Comparison of ENCODE assay signal across 17 cellular contexts in the genomic region with DNA sequence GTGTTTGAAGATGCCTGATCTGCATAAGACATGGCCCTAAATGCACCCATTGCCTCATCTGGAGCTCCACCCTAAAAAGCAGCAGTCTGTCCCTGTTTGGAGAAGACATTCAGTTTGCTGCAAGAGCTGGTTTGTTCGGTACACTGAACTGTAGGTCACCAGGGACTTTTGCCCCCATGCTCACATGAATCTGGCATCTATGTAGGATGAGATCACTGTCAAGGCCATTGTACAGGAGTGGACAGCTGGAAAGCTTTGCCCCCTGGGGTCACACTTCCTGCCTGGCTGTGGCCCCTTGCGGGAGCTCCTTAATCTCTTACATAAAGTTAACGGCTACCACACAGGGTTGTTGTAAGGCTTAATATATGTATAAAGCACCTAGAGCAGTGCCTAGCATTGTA.
DNase-seq lines count a peak whose midpoint lies in the region; ATAC-seq, FAIRE-seq and TF ChIP-seq lines count a peak whose summit lies in the region.
"Had no signal": no experiment of that assay in that cellular context is flagged by ENCODE, and none has a peak within 500 bp of the region (broad histone marks: within the 10 kb centered on the region; RNA-seq: fewer than 3 reads in every experiment).

No MANE protein-coding gene starts in this region.

- H2AFZ ChIP-seq in osteoblast (ENCODE audit: low read length) = no peak overlapping the region

- peak overlapping the region; percentile 6 for H3K27ac Mint-ChIP-seq in central memory CD8-positive, alpha-beta T cell (ENCODE audit: low read depth)
- H3K27ac Mint-ChIP-seq: activated T-helper 1 cell treated with anti-CD3 and anti-CD28 coated beads, Interleukin-12 subunit alpha, Interleukin-12 subunit beta, Interleukin-2, Interleukin-4 antibody, amounts not matched to agents 30 ng/mL and 10 ng/mL and 1 ng/mL, durations not matched to agents 14 hours and 24 hours and 36 hours; mesothelial cell of epicardium; T-cell had no signal

- POLR2A ChIA-PET in A549 (lab: Yijun Ruan, JAX) (no interaction called here), HEK293 (lab: Yijun Ruan, JAX) (no interaction called here)

- H3K4me3 ChIP-seq in A549 (no peak overlapping the region), HEK293 (ENCODE audit: low read depth, low read length) (no peak overlapping the region), osteoblast (ENCODE audit: insufficient read depth, low read length) (no peak overlapping the region)
- H3K4me3 ChIP-seq: uterus had no signal

- H3K9me3 ChIP-seq in A549 (no peaks in the 10 kb centered on the region), HEK293 (ENCODE audit: control insufficient read depth, insufficient read depth, low read depth, low read length) (no peaks in the 10 kb centered on the region), osteoblast (ENCODE audit: low read depth, low read length) (no peaks in the 10 kb centered on the region)
- H3K9me3 ChIP-seq: uterus had no signal

- H3K36me3 Mint-ChIP-seq in central memory CD8-positive, alpha-beta T cell (ENCODE audit: insufficient read depth) = peaks cover 13% of the 10 kb centered on the region

- no peaks in the 10 kb centered on the region for H4K20me1 ChIP-seq in osteoblast (ENCODE audit: insufficient read depth, low read length)

- no peaks in the 10 kb centered on the region for H3K27me3 ChIP-seq in osteoblast (ENCODE audit: insufficient read depth, low read length)
- H3K27me3 ChIP-seq: uterus had no signal

- H3K79me2 ChIP-seq in osteoblast (ENCODE audit: insufficient read depth, low read length) = no peaks in the 10 kb centered on the region

- no peaks in the 10 kb centered on the region for H3K9me3 Mint-ChIP-seq in central memory CD8-positive, alpha-beta T cell
- H3K9me3 Mint-ChIP-seq: activated T-helper 1 cell treated with anti-CD3 and anti-CD28 coated beads, Interleukin-12 subunit alpha, Interleukin-12 subunit beta, Interleukin-2, Interleukin-4 antibody, amounts not matched to agents 30 ng/mL and 10 ng/mL and 1 ng/mL, durations not matched to agents 14 hours and 24 hours and 36 hours; mesothelial cell of epicardium; T-cell had no signal

- no peaks in the 10 kb centered on the region for H3K4me1 Mint-ChIP-seq in central memory CD8-positive, alpha-beta T cell
- H3K4me1 Mint-ChIP-seq: T-cell had no signal

- CTCF ChIA-PET in A549 (lab: Yijun Ruan, JAX) (interaction anchor here (1.0 kb wide), 1 partner anchor 10 kb away, joined by 3 read pairs; no protein-coding TSS in a partner anchor), HEK293 (lab: Yijun Ruan, JAX) (no interaction called here)

- FAIRE-seq in A549 (lab: Jason Lieb, UNC) = no peak

- H3K27ac ChIP-seq in A549 = no peak overlapping the region
- no peak overlapping the region for H3K27ac ChIP-seq in HEK293 (ENCODE audit: extremely low read depth, low read depth, low read length)
- H3K27ac ChIP-seq in osteoblast (ENCODE audit: low read depth, low read length) = no peak overlapping the region
- H3K27ac ChIP-seq: uterus had no signal

- no peak for TF ChIP-seq RAD21 in A549 (conservative IDR thresholded peaks at IDR 0.05 in 1 of 2, IDR thresholded peaks at IDR 0.05 in 1 of 2)

- no peak for TF ChIP-seq CTCF in A549 (IDR thresholded peaks at IDR 0.05)
- no peak for TF ChIP-seq CTCF in HEK293 (tag by site-specific recombination; IDR thresholded peaks at IDR 0.05)
- TF ChIP-seq CTCF in osteoblast (IDR thresholded peaks at IDR 0.05; ENCODE audit: extremely low read depth, low read depth, low read length) = no peak

- H3K4me2 ChIP-seq in A549 = no peak overlapping the region
- H3K4me2 ChIP-seq in osteoblast (ENCODE audit: insufficient read depth, low read length) = no peak overlapping the region

- H3K4me1 ChIP-seq in A549 (peaks cover 7% of the 10 kb centered on the region; the same call in 1 of the 3 replicates), HEK293 (ENCODE audit: control insufficient read depth, insufficient read depth, low read length) (no peaks in the 10 kb centered on the region), osteoblast (ENCODE audit: insufficient read depth, low read length) (peaks cover 10% of the 10 kb centered on the region)
- H3K4me1 ChIP-seq: uterus had no signal

- TF ChIP-seq POLR2A in A549 (IDR thresholded peaks at IDR 0.05; ENCODE audit: low read length) (no peak), erythroblast (IDR thresholded peaks at IDR 0.05; ENCODE audit: low read length) (no peak)

- DNase-seq in A549 (ENCODE audit: low read depth in 1 of 2, low spot score in 1 of 2) (peak in 1 of 2 experiments; percentile 10), left lobe of liver (ENCODE audit: low spot score) (peak; percentile 82), SW480 (ENCODE audit: low spot score) (no peak), erythroblast (lab: John Stamatoyannopoulos, UW) (no peak), osteoblast (ENCODE audit: insufficient read length, low spot score, missing footprints) (no peak)
- DNase-seq in central memory CD8-positive, alpha-beta T cell (ENCODE audit: low spot score in 2 of 2) = no peak
- DNase-seq: effector CD8-positive, alpha-beta T cell; head of caudate nucleus; NCI-H2171; stimulated activated CD4-positive, alpha-beta T cell treated with anti-CD3 and anti-CD28 coated beads, Interleukin-4, amount 100 ng/mL, for 4 hours; stimulated activated naive CD4-positive, alpha-beta T cell; T-cell; uterus had no signal

- H3K36me3 ChIP-seq in HEK293 (ENCODE audit: control insufficient read depth in 2 of 2, insufficient read depth in 1 of 2, low read length in 2 of 2) (peaks cover 6 to 26% of the 10 kb centered on the region in 2 experiments; a peak in 1 of 3 replicates), osteoblast (ENCODE audit: insufficient read depth, low read length) (peaks cover 21% of the 10 kb centered on the region)
- H3K36me3 ChIP-seq: uterus had no signal

- 92% methylated on average over 3 of the region's 3 CpGs for WGBS in A549 (ENCODE audit: missing lambda C conversion rate)

- no peak overlapping the region for H3K4me3 Mint-ChIP-seq in central memory CD8-positive, alpha-beta T cell
- H3K4me3 Mint-ChIP-seq: activated T-helper 1 cell treated with anti-CD3 and anti-CD28 coated beads, Interleukin-12 subunit alpha, Interleukin-12 subunit beta, Interleukin-2, Interleukin-4 antibody, amounts not matched to agents 30 ng/mL and 10 ng/mL and 1 ng/mL, durations not matched to agents 14 hours and 24 hours and 36 hours; mesothelial cell of epicardium; T-cell had no signal

- H3K27me3 Mint-ChIP-seq in central memory CD8-positive, alpha-beta T cell = no peaks in the 10 kb centered on the region
- H3K27me3 Mint-ChIP-seq: T-cell had no signal

- ATAC-seq in A549 (peak; percentile 37 to 53; a peak in 4 of 6 replicates), left lobe of liver (peak; percentile 90), GM18498 (IDR thresholded peaks at IDR 0.05; ENCODE audit: unreplicated experiment) (no peak)
- ATAC-seq in central memory CD8-positive, alpha-beta T cell (replicated peaks; ENCODE audit: extremely low read depth, poor library complexity, severe bottlenecking) = no peak
- ATAC-seq: T-cell had no signal

- no peak for TF ChIP-seq EP300 in A549 (IDR thresholded peaks at IDR 0.05)

TF ChIP-seq in A549, 52 proteins besides CTCF, POLR2A, EP300 and RAD21:
- TF ChIP-seq MAFK (IDR thresholded peaks at IDR 0.05; ENCODE audit: partially characterized antibody) (no peak), FOSB (CRISPR knock-in tag; IDR thresholded peaks at IDR 0.05) (no peak), CEBPB (IDR thresholded peaks at IDR 0.05) (no peak), USF2 (IDR thresholded peaks at IDR 0.05) (no peak), MAZ (IDR thresholded peaks at IDR 0.05; ENCODE audit: borderline replicate concordance, low read depth, low read length) (no peak), TFCP2L1 (CRISPR knock-in tag; IDR thresholded peaks at IDR 0.05) (no peak)
- TF ChIP-seq, protein P1, sequence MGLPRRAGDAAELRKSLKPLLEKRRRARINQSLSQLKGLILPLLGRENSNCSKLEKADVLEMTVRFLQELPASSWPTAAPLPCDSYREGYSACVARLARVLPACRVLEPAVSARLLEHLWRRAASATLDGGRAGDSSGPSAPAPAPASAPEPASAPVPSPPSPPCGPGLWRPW (IDR thresholded peaks at IDR 0.05) = no peak

TF ChIP-seq in HEK293, 187 proteins besides CTCF, POLR2A, EP300 and RAD21:
- TF ChIP-seq, protein P2, sequence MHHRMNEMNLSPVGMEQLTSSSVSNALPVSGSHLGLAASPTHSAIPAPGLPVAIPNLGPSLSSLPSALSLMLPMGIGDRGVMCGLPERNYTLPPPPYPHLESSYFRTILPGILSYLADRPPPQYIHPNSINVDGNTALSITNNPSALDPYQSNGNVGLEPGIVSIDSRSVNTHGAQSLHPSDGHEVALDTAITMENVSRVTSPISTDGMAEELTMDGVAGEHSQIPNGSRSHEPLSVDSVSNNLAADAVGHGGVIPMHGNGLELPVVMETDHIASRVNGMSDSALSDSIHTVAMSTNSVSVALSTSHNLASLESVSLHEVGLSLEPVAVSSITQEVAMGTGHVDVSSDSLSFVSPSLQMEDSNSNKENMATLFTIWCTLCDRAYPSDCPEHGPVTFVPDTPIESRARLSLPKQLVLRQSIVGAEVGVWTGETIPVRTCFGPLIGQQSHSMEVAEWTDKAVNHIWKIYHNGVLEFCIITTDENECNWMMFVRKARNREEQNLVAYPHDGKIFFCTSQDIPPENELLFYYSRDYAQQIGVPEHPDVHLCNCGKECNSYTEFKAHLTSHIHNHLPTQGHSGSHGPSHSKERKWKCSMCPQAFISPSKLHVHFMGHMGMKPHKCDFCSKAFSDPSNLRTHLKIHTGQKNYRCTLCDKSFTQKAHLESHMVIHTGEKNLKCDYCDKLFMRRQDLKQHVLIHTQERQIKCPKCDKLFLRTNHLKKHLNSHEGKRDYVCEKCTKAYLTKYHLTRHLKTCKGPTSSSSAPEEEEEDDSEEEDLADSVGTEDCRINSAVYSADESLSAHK (tag by site-specific recombination; IDR thresholded peaks at IDR 0.05) = no peak
- TF ChIP-seq MEIS1 (CRISPR knock-in tag; IDR thresholded peaks at IDR 0.05; ENCODE audit: borderline replicate concordance) = no peak
- no peak for TF ChIP-seq ZNF16 (tag by site-specific recombination; IDR thresholded peaks at IDR 0.05; ENCODE audit: low read depth)
- peak; percentile 71 for TF ChIP-seq ZIC2 (tag by site-specific recombination; IDR thresholded peaks at IDR 0.05)
- peak; percentile 29; the same call in 1 of the 2 replicates for TF ChIP-seq GLIS1 (tag by site-specific recombination; IDR thresholded peaks at IDR 0.05)
- TF ChIP-seq ZNF350 (tag by site-specific recombination; IDR thresholded peaks at IDR 0.05) = no peak
- TF ChIP-seq TCF7L2 (IDR thresholded peaks at IDR 0.05; ENCODE audit: borderline replicate concordance, low read depth, low read length) = no peak
TF ChIP-seq in HEK293: peak in this region for 2.

Comparison
In these comparisons a context has a peak if more than half of its experiments do, and no peak if none do; other contexts are left out.
1. ATAC-seq: peak in A549 (2 of 2) and left lobe of liver (single experiment); none in central memory CD8-positive, alpha-beta T cell (single experiment) and GM18498 (single experiment).